ENCODE assay signal across 8 cellular contexts in the genomic region with DNA sequence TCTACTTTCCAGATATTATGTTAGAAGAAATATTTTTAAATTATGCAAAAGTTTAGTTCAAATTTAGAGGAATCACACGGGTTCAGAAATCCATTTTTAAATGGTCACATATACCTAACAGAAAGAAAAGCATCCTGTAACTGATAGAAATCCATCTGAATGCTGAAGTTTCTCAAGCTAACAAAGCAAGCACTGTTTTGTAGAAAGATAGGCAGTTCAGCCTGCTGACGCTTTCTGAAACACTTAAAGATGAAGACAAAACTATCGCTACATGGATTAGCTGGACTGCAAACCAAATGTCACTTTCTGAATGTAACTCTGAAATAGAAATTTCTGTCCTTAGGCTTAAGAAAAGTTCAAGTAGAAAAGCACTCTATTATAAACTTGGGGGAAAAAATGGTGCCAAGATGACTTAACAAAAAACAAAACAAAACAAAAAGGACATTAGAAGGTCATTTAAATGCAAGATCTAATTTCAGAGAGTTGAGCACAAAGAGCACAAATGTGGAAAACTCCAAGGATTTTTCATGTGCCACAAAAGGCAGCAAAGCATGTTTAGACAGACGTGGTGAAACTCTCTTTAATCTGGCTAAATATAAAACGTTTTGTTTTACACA. TPM values are rescaled to one million over a fixed set of nuclear protein-coding genes. Genes with fewer than 3 reads are reported as not detected.
DNase-seq lines count a peak whose midpoint lies in the region; ATAC-seq, FAIRE-seq and TF ChIP-seq lines count a peak whose summit lies in the region.

No MANE protein-coding gene starts in this region.

- WGBS in thyroid gland, 2 donors = 6 to 9% methylated on average over 5 of the region's 5 CpGs

- no peaks in the 10 kb centered on the region for H3K9me3 ChIP-seq in lower lobe of right lung
- no peaks in the 10 kb centered on the region for H3K9me3 ChIP-seq in thyroid gland

- no peak for DNase-seq in activated CD4-positive, alpha-beta T cell treated with anti-CD3 and anti-CD28 coated beads, Interleukin-2, amount 10 ng/mL, durations not matched to agents 7 days and 5 days
- DNase-seq in activated CD4-positive, alpha-beta T cell treated with anti-CD3 and anti-CD28 coated beads for 1 hour = no peak
- no peak for DNase-seq in lower lobe of right lung
- no peak for DNase-seq in thyroid gland
- no peak for DNase-seq in D721Med (ENCODE audit: insufficient read length, low spot score)

- no peak for TF ChIP-seq POLR2A in thyroid gland (IDR thresholded peaks at IDR 0.05)

- peaks cover 16% of the 10 kb centered on the region for H3K4me1 Mint-ChIP-seq in activated CD4-positive, alpha-beta T cell treated with anti-CD3 and anti-CD28 coated beads, Interleukin-2, amount 10 ng/mL, durations not matched to agents 7 days and 5 days
- H3K4me1 Mint-ChIP-seq in brain = peaks cover 69% of the 10 kb centered on the region

- H3K4me3 ChIP-seq in lower lobe of right lung = peak overlapping the region; percentile 84
- H3K4me3 ChIP-seq in thyroid gland (replicated peaks in 1 of 3) = peak overlapping the region; percentile 69 to 86 (median 70)

- no peak for ATAC-seq in lower lobe of right lung
- no peak for ATAC-seq in HG02588 (IDR thresholded peaks at IDR 0.05; ENCODE audit: unreplicated experiment)
- ATAC-seq in GM21825 (IDR thresholded peaks at IDR 0.05; ENCODE audit: unreplicated experiment) = no peak

- CTCF ChIA-PET in activated CD4-positive, alpha-beta T cell treated with anti-CD3 and anti-CD28 coated beads, Interleukin-2, amount 10 ng/mL, durations not matched to agents 7 days and 5 days (lab: Charles Lee) = no interaction called here

- H3K27ac ChIP-seq in lower lobe of right lung (peak overlapping the region; percentile 94), thyroid gland (peak overlapping the region; percentile 95 to 97 (median 96))

- H3K36me3 Mint-ChIP-seq in activated CD4-positive, alpha-beta T cell treated with anti-CD3 and anti-CD28 coated beads, Interleukin-2, amount 10 ng/mL, durations not matched to agents 7 days and 5 days (ENCODE audit: low read depth) = no peaks in the 10 kb centered on the region
- no peaks in the 10 kb centered on the region for H3K36me3 Mint-ChIP-seq in brain

- peaks cover 57% of the 10 kb centered on the region for H3K27me3 Mint-ChIP-seq in activated CD4-positive, alpha-beta T cell treated with anti-CD3 and anti-CD28 coated beads, Interleukin-2, amount 10 ng/mL, durations not matched to agents 7 days and 5 days
- peaks cover 4% of the 10 kb centered on the region for H3K27me3 Mint-ChIP-seq in brain

- POLR2A ChIA-PET in activated CD4-positive, alpha-beta T cell treated with anti-CD3 and anti-CD28 coated beads, Interleukin-2, amount 10 ng/mL, durations not matched to agents 7 days and 5 days (lab: Charles Lee) = no interaction called here

- intact Hi-C loops in lower lobe of right lung (cut with DNase I) = no loop called here
- intact Hi-C loops in thyroid gland (cut with DNase I) = no loop called here

- H3K9me3 Mint-ChIP-seq in activated CD4-positive, alpha-beta T cell treated with anti-CD3 and anti-CD28 coated beads, Interleukin-2, amount 10 ng/mL, durations not matched to agents 7 days and 5 days = no peaks in the 10 kb centered on the region
- H3K9me3 Mint-ChIP-seq in brain = peaks cover 0 to 6% (median 0%) of the 10 kb centered on the region in 5 experiments

- no peaks in the 10 kb centered on the region for H3K36me3 ChIP-seq in lower lobe of right lung
- no peaks in the 10 kb centered on the region for H3K36me3 ChIP-seq in thyroid gland

- H3K27me3 ChIP-seq in lower lobe of right lung (ENCODE audit: low read depth) (no peaks in the 10 kb centered on the region), thyroid gland (no peaks in the 10 kb centered on the region)

- no peak for TF ChIP-seq CTCF in brain (conservative IDR thresholded peaks at IDR 0.05)
- TF ChIP-seq CTCF in lower lobe of right lung (IDR thresholded peaks at IDR 0.05) = no peak
- TF ChIP-seq CTCF in thyroid gland (IDR thresholded peaks at IDR 0.05) = no peak
- no peak for TF ChIP-seq CTCF in D721Med (IDR thresholded peaks at IDR 0.05; ENCODE audit: insufficient read depth, missing control alignments)

- peak overlapping the region; percentile 53 for H3K4me3 Mint-ChIP-seq in activated CD4-positive, alpha-beta T cell treated with anti-CD3 and anti-CD28 coated beads, Interleukin-2, amount 10 ng/mL, durations not matched to agents 7 days and 5 days
- peak overlapping the region; percentile 93 to 98 (median 96) for H3K4me3 Mint-ChIP-seq in brain

- H3K4me1 ChIP-seq in lower lobe of right lung (peaks cover 25% of the 10 kb centered on the region), thyroid gland (peaks cover 47 to 62% of the 10 kb centered on the region in 2 donors)

- FAIRE-seq in D721Med (lab: Jason Lieb, UNC) = no peak

- H3K27ac Mint-ChIP-seq in activated CD4-positive, alpha-beta T cell treated with anti-CD3 and anti-CD28 coated beads, Interleukin-2, amount 10 ng/mL, durations not matched to agents 7 days and 5 days = no peak overlapping the region
- H3K27ac Mint-ChIP-seq in brain = peak overlapping the region; percentile 87 to 98 (median 94)

RNA-seq across cellular contexts. Expression of a gene that starts 1.3 kb away (rescaled TPM):
- total RNA-seq in activated CD4-positive, alpha-beta T cell treated with anti-CD3 and anti-CD28 coated beads, Interleukin-2, amount 10 ng/mL, durations not matched to agents 7 days and 5 days = under 1 TPM in 1 of 2 experiments, not detected in 1; 0.10 TPM
- 1.7 TPM for polyA plus RNA-seq in brain (ENCODE audit: insufficient read depth, low read depth, low replicate concordance)
- total RNA-seq in lower lobe of right lung (17.9 TPM), thyroid gland (100 to 1,000 TPM; 110 to 171 (median 156) TPM)

Comparison
In these comparisons a context has a peak if more than half of its experiments do, and no peak if none do; other contexts are left out.
1. RNA of a gene that starts 1.3 kb away (total RNA-seq): 110 to 171 TPM in thyroid gland and 17.9 TPM in lower lobe of right lung (single experiment); 0.10 TPM in activated CD4-positive, alpha-beta T cell treated with anti-CD3 and anti-CD28 coated beads, Interleukin-2, amount 10 ng/mL, durations not matched to agents 7 days and 5 days; every median in the first group is over 10 times any median in the second.